In genomic region chrX:129957241-129958099, GRCh38 we compare ENCODE assay signal across 8 cellular contexts. TPM values are rescaled to one million over a fixed set of nuclear protein-coding genes. Genes with fewer than 3 reads are reported as not detected.
A peak's percentile ranks its signal among the peaks of the same experiment; 100 is the strongest.
DNase-seq lines count a peak whose midpoint lies in the region; ATAC-seq and TF ChIP-seq lines count a peak whose summit lies in the region.

No MANE protein-coding gene starts in this region.

- H4K20me1 ChIP-seq in DND-41 (ENCODE audit: insufficient read depth, low read length): no peaks in the 10 kb centered on the region

- H3K9ac ChIP-seq in DND-41 (ENCODE audit: low read depth, low read length) (peak overlapping the region; percentile 57), iPS-20b (ENCODE audit: low read depth, low read length) (no peak overlapping the region)

- TF ChIP-seq CTCF in DND-41 (IDR thresholded peaks at IDR 0.05; ENCODE audit: borderline replicate concordance, extremely low read depth, low read length, poor library complexity, severe bottlenecking): no peak
- TF ChIP-seq CTCF in astrocyte of the cerebellum (IDR thresholded peaks at IDR 0.05; ENCODE audit: low read depth, low read length, missing control alignments): no peak
- TF ChIP-seq CTCF in spleen (IDR thresholded peaks at IDR 0.05 in 8 of 11, conservative IDR thresholded peaks at IDR 0.05 in 3 of 11): no peak

- in situ Hi-C loops in astrocyte of the cerebellum (cut with HindIII; ENCODE audit: low sequenced_read_pairs): no loop called here

- 7 to 36% (median 32%) methylated on average over 6 to 55 of the region's 56 CpGs for WGBS in spleen, 5 donors

- H3K4me1 ChIP-seq in DND-41 (ENCODE audit: insufficient read depth, low read length) (peaks cover 45% of the 10 kb centered on the region), iPS-20b (ENCODE audit: insufficient read depth, low read length) (peaks cover 5% of the 10 kb centered on the region; the same call in 1 of the 2 replicates), spleen (peaks cover 0 to 41% (median 13%) of the 10 kb centered on the region in 6 donors)

- intact Hi-C loops in spleen (cut with DNase I; ENCODE audit: low total_unique reads): no loop called here

- H3K79me2 ChIP-seq in DND-41 (ENCODE audit: insufficient read depth, low read length): no peaks in the 10 kb centered on the region

- H3K27me3 ChIP-seq in DND-41 (ENCODE audit: insufficient read depth, low read length, poor library complexity): no peaks in the 10 kb centered on the region
- peaks cover 92% of the 10 kb centered on the region for H3K27me3 ChIP-seq in iPS-20b (ENCODE audit: insufficient read depth, low read length)
- H3K27me3 ChIP-seq in spleen (replicated peaks in 1 of 7): peaks cover 0 to 4% (median 0%) of the 10 kb centered on the region in 7 donors

- TF ChIP-seq POLR2A in spleen (IDR thresholded peaks at IDR 0.05): no peak

- DNase-seq in DND-41 (peak; percentile 59), RPMI8226 (peak; percentile 83), astrocyte of the cerebellum (ENCODE audit: low read depth) (no peak), spleen (peak; percentile 95), NCI-H187 treated with DMSO at 0.1 percent for 48 hours (lab: John Stamatoyannopoulos, UW) (no peak)

- H3K4me3 ChIP-seq in DND-41 (ENCODE audit: low read depth in 1 of 2, low read length in 2 of 2) (peak overlapping the region; percentile 7 to 58; a peak in 3 of 4 replicates), astrocyte of the cerebellum (ENCODE audit: low read depth, low read length) (peak overlapping the region; percentile 24), iPS-20b (ENCODE audit: low read length) (peak overlapping the region; percentile 72), spleen (peak overlapping the region in 7 of 8 donors; percentile 0 to 66 (median 36))

- H3K4me2 ChIP-seq in DND-41 (ENCODE audit: insufficient read depth, low read length): peak overlapping the region; percentile 76

- H3K9me3 ChIP-seq in DND-41 (ENCODE audit: insufficient read depth, low read length, severe bottlenecking) (no peaks in the 10 kb centered on the region), iPS-20b (ENCODE audit: insufficient read depth, low read depth, low read length) (no peaks in the 10 kb centered on the region), spleen (no peaks in the 10 kb centered on the region)

- H3K36me3 ChIP-seq in DND-41 (ENCODE audit: insufficient read depth, low read length): no peaks in the 10 kb centered on the region
- H3K36me3 ChIP-seq in iPS-20b (ENCODE audit: insufficient read depth, low read depth, low read length): no peaks in the 10 kb centered on the region
- no peaks in the 10 kb centered on the region for H3K36me3 ChIP-seq in spleen

- peak overlapping the region; percentile 75 for H2AFZ ChIP-seq in DND-41 (ENCODE audit: low read depth, low read length)

- peak overlapping the region; percentile 36; the same call in 1 of the 2 replicates for H3K27ac ChIP-seq in DND-41 (ENCODE audit: low read length)
- H3K27ac ChIP-seq in iPS-20b (ENCODE audit: low read length): no peak overlapping the region
- H3K27ac ChIP-seq in spleen: peak overlapping the region; percentile 42 to 89 (median 84)

- ATAC-seq in DND-41 (ENCODE audit: insufficient read depth, low read depth) (peak; percentile 55), GM19455 (IDR thresholded peaks at IDR 0.05; ENCODE audit: unreplicated experiment) (peak; percentile 84), HG03520 (IDR thresholded peaks at IDR 0.05; ENCODE audit: unreplicated experiment) (peak; percentile 53)

RNA-seq across cellular contexts. Expression of gene BCORL1, which starts 25.0 kb away (rescaled TPM):
- total RNA-seq in spleen: 10 to 100 TPM in 5 of 7 donors, 1 to 10 TPM in 2; 6.5 to 18.1 (median 16.6) TPM
- 1 to 10 TPM in 1 of 3 donors, under 1 TPM in 2; 0.85 to 3.5 (median 0.86) TPM for polyA plus RNA-seq in spleen

RNA-seq across cellular contexts. Expression of gene UTP14A, which starts 51.5 kb away (rescaled TPM):
- total RNA-seq in spleen: 10 to 100 TPM; 12.6 to 17.3 (median 14.6) TPM
- 10 to 100 TPM; 11.2 to 14.0 (median 12.3) TPM for polyA plus RNA-seq in spleen

Comparison
In these comparisons a context has a peak if more than half of its experiments do, and no peak if none do; other contexts are left out.
1. DNase-seq: peak in DND-41 (single experiment), RPMI8226 (single experiment) and spleen (single experiment); none in astrocyte of the cerebellum (single experiment) and NCI-H187 treated with DMSO at 0.1 percent for 48 hours (single experiment).
2. Peak in every context shown above with its lines, with median percentiles within 50 percentile points of each other: ATAC-seq and H3K4me3 ChIP-seq.